In the genomic region with DNA sequence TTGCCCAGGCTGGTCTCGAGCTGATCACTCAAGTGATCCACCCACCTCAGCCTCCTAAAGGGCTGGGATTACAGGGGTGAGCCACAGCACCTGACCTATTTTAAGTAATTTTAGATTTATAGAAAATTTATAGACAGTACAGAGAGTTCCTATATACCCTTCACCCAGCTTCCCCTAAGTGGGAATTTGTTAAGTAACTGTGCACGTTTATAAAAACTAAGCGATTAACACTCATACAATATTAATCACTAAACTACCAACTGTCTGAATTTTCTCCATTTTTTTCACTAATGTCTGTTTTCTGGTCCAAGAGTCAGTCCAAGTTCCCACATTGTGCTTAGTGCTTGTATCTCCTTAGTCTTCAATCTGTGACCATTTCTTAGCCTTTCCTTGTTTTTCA, we compare ENCODE assay signal across 40 cellular contexts. TPM values are rescaled to one million over a fixed set of nuclear protein-coding genes. Genes with fewer than 3 reads are reported as not detected.
"Had no signal": no experiment of that assay in that cellular context is flagged by ENCODE, and none has a peak within 500 bp of the region (broad histone marks: within the 10 kb centered on the region; RNA-seq: fewer than 3 reads in every experiment).

No MANE protein-coding gene starts in this region.

- H3K27ac ChIP-seq: KMS-11 had no signal

- H3K9ac ChIP-seq: KMS-11 had no signal

- DNase-seq: Karpas-422, Kasumi-1, MG63, MM.1S, MV-4-11, NCI-H1048, NCI-H1092, NCI-H1092 treated with DMSO at 0.1 percent for 48 hours, NCI-H1105, NCI-H1105 treated with DMSO at 0.1 percent for 48 hours, NCI-H1417, NCI-H1417 treated with DMSO at 0.1 percent for 48 hours, NCI-H1436, NCI-H1436 treated with DMSO at 0.1 percent for 48 hours, NCI-H146, NCI-H1694, NCI-H1694 treated with DMSO at 0.1 percent for 48 hours, NCI-H187, NCI-H187 treated with DMSO at 0.1 percent for 48 hours, NCI-H1930, NCI-H2029, NCI-H2029 treated with DMSO at 0.1 percent for 48 hours, NCI-H2081, NCI-H2081 treated with DMSO at 0.1 percent for 48 hours, NCI-H2107, NCI-H2171, NCI-H2171 treated with DMSO at 0.1 percent for 48 hours, NCI-H2227 treated with DMSO at 0.1 percent for 48 hours, NCI-H226, NCI-H345, NCI-H446, NCI-H446 treated with DMSO at 0.1 percent for 48 hours, NCI-H510A, NCI-H510A treated with DMSO at 0.1 percent for 48 hours, NCI-H524 had no signal

- H3K4me2 ChIP-seq: KMS-11 had no signal

- H3K9me3 ChIP-seq: MG63 had no signal

- H3K27me3 ChIP-seq: MG63 had no signal

- H3K36me3 ChIP-seq: MG63 had no signal

- H3K4me3 ChIP-seq: MG63 had no signal

RNA-seq across cellular contexts. Expression of a gene that starts 5.5 kb away (rescaled TPM):
- total RNA-seq: LHCN-M2, M059J, MCF 10A, NCI-H460 had no signal

RNA-seq across cellular contexts. Expression of a gene that starts 14.4 kb away (rescaled TPM):
- total RNA-seq: LHCN-M2, M059J, MCF 10A, NCI-H460 had no signal

RNA-seq across cellular contexts. Expression of a gene that starts 35.0 kb away (rescaled TPM):
- total RNA-seq: LHCN-M2 had no signal
